ENCODE assay signal across 1 cellular context in the genomic region with DNA sequence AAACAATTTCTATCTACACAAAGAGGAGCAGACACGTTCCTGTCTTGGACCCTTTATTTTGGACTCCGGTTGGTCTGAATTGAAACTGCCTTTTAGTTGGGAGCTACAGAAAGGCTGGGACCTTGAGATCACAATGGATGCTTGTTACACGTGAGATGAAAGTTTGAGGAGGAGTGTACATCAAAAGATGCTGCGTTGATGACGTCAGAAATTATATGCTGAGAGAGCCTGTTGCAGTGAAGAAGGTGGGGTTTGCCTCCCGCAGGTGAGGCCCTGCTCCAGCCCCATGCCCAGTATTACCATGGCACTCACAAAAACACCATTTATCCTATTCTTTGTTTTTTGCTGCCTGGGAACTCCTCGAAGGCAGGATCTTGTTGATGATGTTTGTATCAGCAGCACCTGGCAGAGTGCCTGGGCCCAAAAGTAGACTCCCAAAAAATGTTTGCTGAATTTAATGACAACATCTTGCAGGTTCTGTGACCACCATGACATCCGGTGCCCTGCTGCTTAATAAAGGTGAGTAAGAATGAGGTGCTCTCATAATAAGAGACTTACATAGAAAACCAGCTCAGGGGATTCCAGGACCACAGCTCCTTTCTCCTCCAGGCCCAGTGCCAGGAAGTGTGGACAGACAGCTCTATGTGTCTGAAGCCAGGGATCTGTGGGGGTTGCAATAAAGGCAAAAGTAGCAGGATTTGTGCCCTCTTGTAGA.
TF ChIP-seq lines count a peak whose summit lies in the region.

No MANE protein-coding gene starts in this region.

TF ChIP-seq in HepG2, 621 proteins besides CTCF, POLR2A, EP300 and RAD21 (continued from another document):
- TF ChIP-seq, protein P1, sequence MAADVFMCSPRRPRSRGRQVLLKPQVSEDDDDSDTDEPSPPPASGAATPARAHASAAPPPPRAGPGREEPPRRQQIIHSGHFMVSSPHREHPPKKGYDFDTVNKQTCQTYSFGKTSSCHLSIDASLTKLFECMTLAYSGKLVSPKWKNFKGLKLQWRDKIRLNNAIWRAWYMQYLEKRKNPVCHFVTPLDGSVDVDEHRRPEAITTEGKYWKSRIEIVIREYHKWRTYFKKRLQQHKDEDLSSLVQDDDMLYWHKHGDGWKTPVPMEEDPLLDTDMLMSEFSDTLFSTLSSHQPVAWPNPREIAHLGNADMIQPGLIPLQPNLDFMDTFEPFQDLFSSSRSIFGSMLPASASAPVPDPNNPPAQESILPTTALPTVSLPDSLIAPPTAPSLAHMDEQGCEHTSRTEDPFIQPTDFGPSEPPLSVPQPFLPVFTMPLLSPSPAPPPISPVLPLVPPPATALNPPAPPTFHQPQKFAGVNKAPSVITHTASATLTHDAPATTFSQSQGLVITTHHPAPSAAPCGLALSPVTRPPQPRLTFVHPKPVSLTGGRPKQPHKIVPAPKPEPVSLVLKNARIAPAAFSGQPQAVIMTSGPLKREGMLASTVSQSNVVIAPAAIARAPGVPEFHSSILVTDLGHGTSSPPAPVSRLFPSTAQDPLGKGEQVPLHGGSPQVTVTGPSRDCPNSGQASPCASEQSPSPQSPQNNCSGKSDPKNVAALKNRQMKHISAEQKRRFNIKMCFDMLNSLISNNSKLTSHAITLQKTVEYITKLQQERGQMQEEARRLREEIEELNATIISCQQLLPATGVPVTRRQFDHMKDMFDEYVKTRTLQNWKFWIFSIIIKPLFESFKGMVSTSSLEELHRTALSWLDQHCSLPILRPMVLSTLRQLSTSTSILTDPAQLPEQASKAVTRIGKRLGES (CRISPR knock-in tag; IDR thresholded peaks at IDR 0.05; ENCODE audit: borderline replicate concordance) = no peak
- no peak for TF ChIP-seq PRPF4 (IDR thresholded peaks at IDR 0.05; ENCODE audit: low read depth, low read length, poor library complexity, severe bottlenecking)
- no peak for TF ChIP-seq TEAD3 (CRISPR knock-in tag; optimal IDR thresholded peaks at IDR 0.05; ENCODE audit: borderline replicate concordance)
- TF ChIP-seq IKZF1 (IDR thresholded peaks at IDR 0.05) = no peak
- TF ChIP-seq ZSCAN29 (CRISPR knock-in tag; conservative IDR thresholded peaks at IDR 0.05) = no peak
